In genomic region chr10:96023168-96023567, GRCh38 we compare ENCODE assay signal across 16 cellular contexts. TPM values are rescaled to one million over a fixed set of nuclear protein-coding genes. Genes with fewer than 3 reads are reported as not detected.
DNase-seq lines count a peak whose midpoint lies in the region; ATAC-seq lines count a peak whose summit lies in the region.
"Had no signal": no experiment of that assay in that cellular context is flagged by ENCODE, and none has a peak within 500 bp of the region (broad histone marks: within the 10 kb centered on the region; RNA-seq: fewer than 3 reads in every experiment).

No MANE protein-coding gene starts in this region.

- no peaks in the 10 kb centered on the region for H3K9me3 ChIP-seq in muscle layer of colon (ENCODE audit: low read length)
- H3K9me3 ChIP-seq: HAP-1 had no signal

- H3K4me3 ChIP-seq in muscle layer of colon (ENCODE audit: low read depth in 1 of 2, low read length in 2 of 2) = no peak overlapping the region
- H3K4me3 ChIP-seq: HAP-1 had no signal

- peak overlapping the region; percentile 1 for H3K27ac ChIP-seq in muscle layer of colon (ENCODE audit: low read depth, low read length)

- no peaks in the 10 kb centered on the region for H3K27me3 Mint-ChIP-seq in stimulated activated naive CD8-positive, alpha-beta T cell treated with anti-CD3 and anti-CD28 coated beads, Interleukin-15, amount 100 ng/mL, for 72 hours
- H3K27me3 Mint-ChIP-seq in activated CD4-positive, alpha-beta T cell treated with anti-CD3 and anti-CD28 coated beads, Interleukin-2, amount 10 ng/mL, durations not matched to agents 7 days and 5 days = peaks cover 2% of the 10 kb centered on the region

- H3K36me3 ChIP-seq in muscle layer of colon (ENCODE audit: insufficient read depth, low read length) = no peaks in the 10 kb centered on the region
- H3K36me3 ChIP-seq: HAP-1 had no signal

- CTCF ChIA-PET in activated CD4-positive, alpha-beta T cell treated with anti-CD3 and anti-CD28 coated beads, Interleukin-2, amount 10 ng/mL, durations not matched to agents 7 days and 5 days (lab: Charles Lee) = interaction anchor here (1.0 kb wide), 1 partner anchor 280 kb away, joined by 3 read pairs; no protein-coding TSS in a partner anchor

- peak; percentile 69 for ATAC-seq in stimulated activated naive CD8-positive, alpha-beta T cell treated with anti-CD3 and anti-CD28 coated beads, Interleukin-15, amount 100 ng/mL, for 72 hours
- ATAC-seq in stimulated activated naive CD8-positive, alpha-beta T cell treated with anti-CD3 and anti-CD28 coated beads, Interleukin-15, Interleukin-2, amounts not matched to agents 100 U/mL and 50 U/mL, for 24 hours = no peak
- ATAC-seq in stimulated activated effector memory CD8-positive, alpha-beta T cell treated with anti-CD3 and anti-CD28 coated beads, Interleukin-12 subunit alpha, Interleukin-12 subunit beta, amount 100 ng/mL, for 72 hours = peak; percentile 39

- POLR2A ChIA-PET in activated CD4-positive, alpha-beta T cell treated with anti-CD3 and anti-CD28 coated beads, Interleukin-2, amount 10 ng/mL, durations not matched to agents 7 days and 5 days (lab: Charles Lee) = no interaction called here

- H3K4me3 Mint-ChIP-seq in stimulated activated naive CD8-positive, alpha-beta T cell treated with anti-CD3 and anti-CD28 coated beads, Interleukin-15, amount 100 ng/mL, for 72 hours = no peak overlapping the region
- H3K4me3 Mint-ChIP-seq in stimulated activated effector memory CD8-positive, alpha-beta T cell treated with anti-CD3 and anti-CD28 coated beads, Interleukin-12 subunit alpha, Interleukin-12 subunit beta, amount 100 ng/mL, for 72 hours = no peak overlapping the region
- H3K4me3 Mint-ChIP-seq in activated CD4-positive, alpha-beta T cell treated with anti-CD3 and anti-CD28 coated beads, Interleukin-2, amount 10 ng/mL, durations not matched to agents 7 days and 5 days = no peak overlapping the region
- H3K4me3 Mint-ChIP-seq: HFFc6 had no signal

- no peaks in the 10 kb centered on the region for H3K4me1 Mint-ChIP-seq in stimulated activated naive CD8-positive, alpha-beta T cell treated with anti-CD3 and anti-CD28 coated beads, Interleukin-15, amount 100 ng/mL, for 72 hours
- H3K4me1 Mint-ChIP-seq in stimulated activated effector memory CD8-positive, alpha-beta T cell treated with anti-CD3 and anti-CD28 coated beads, Interleukin-12 subunit alpha, Interleukin-12 subunit beta, amount 100 ng/mL, for 72 hours = no peaks in the 10 kb centered on the region
- no peaks in the 10 kb centered on the region for H3K4me1 Mint-ChIP-seq in activated CD4-positive, alpha-beta T cell treated with anti-CD3 and anti-CD28 coated beads, Interleukin-2, amount 10 ng/mL, durations not matched to agents 7 days and 5 days
- H3K4me1 Mint-ChIP-seq: CD4-positive, alpha-beta memory T cell had no signal

- H3K9me3 Mint-ChIP-seq in stimulated activated naive CD8-positive, alpha-beta T cell treated with anti-CD3 and anti-CD28 coated beads, Interleukin-15, amount 100 ng/mL, for 72 hours = no peaks in the 10 kb centered on the region
- no peaks in the 10 kb centered on the region for H3K9me3 Mint-ChIP-seq in stimulated activated effector memory CD8-positive, alpha-beta T cell treated with anti-CD3 and anti-CD28 coated beads, Interleukin-12 subunit alpha, Interleukin-12 subunit beta, amount 100 ng/mL, for 72 hours
- no peaks in the 10 kb centered on the region for H3K9me3 Mint-ChIP-seq in activated CD4-positive, alpha-beta T cell treated with anti-CD3 and anti-CD28 coated beads, Interleukin-2, amount 10 ng/mL, durations not matched to agents 7 days and 5 days
- H3K9me3 Mint-ChIP-seq: CD4-positive, alpha-beta memory T cell; HFFc6 had no signal

- H3K4me1 ChIP-seq in muscle layer of colon (ENCODE audit: insufficient read depth, low read length) = peaks cover 18% of the 10 kb centered on the region
- H3K4me1 ChIP-seq: HAP-1 had no signal

- H3K9ac ChIP-seq in muscle layer of colon (ENCODE audit: low read length) = no peak overlapping the region

- peak overlapping the region in 1 of 2 donors; percentile 26 for H3K27ac Mint-ChIP-seq in stimulated activated naive CD8-positive, alpha-beta T cell treated with anti-CD3 and anti-CD28 coated beads, Interleukin-15, amount 100 ng/mL, for 72 hours
- H3K27ac Mint-ChIP-seq in stimulated activated effector memory CD8-positive, alpha-beta T cell treated with anti-CD3 and anti-CD28 coated beads, Interleukin-12 subunit alpha, Interleukin-12 subunit beta, amount 100 ng/mL, for 72 hours = no peak overlapping the region
- H3K27ac Mint-ChIP-seq in activated CD4-positive, alpha-beta T cell treated with anti-CD3 and anti-CD28 coated beads, Interleukin-2, amount 10 ng/mL, durations not matched to agents 7 days and 5 days = no peak overlapping the region
- H3K27ac Mint-ChIP-seq: CD4-positive, alpha-beta memory T cell; HFFc6 had no signal

- H3K36me3 Mint-ChIP-seq in stimulated activated effector memory CD8-positive, alpha-beta T cell treated with anti-CD3 and anti-CD28 coated beads, Interleukin-12 subunit alpha, Interleukin-12 subunit beta, amount 100 ng/mL, for 72 hours = no peaks in the 10 kb centered on the region
- no peaks in the 10 kb centered on the region for H3K36me3 Mint-ChIP-seq in activated CD4-positive, alpha-beta T cell treated with anti-CD3 and anti-CD28 coated beads, Interleukin-2, amount 10 ng/mL, durations not matched to agents 7 days and 5 days (ENCODE audit: low read depth)
- H3K36me3 Mint-ChIP-seq: CD4-positive, alpha-beta memory T cell had no signal

- DNase-seq in stimulated activated naive CD8-positive, alpha-beta T cell treated with anti-CD3 and anti-CD28 coated beads, Interleukin-15, amount 100 ng/mL, for 72 hours = no peak
- no peak for DNase-seq in stimulated activated naive CD8-positive, alpha-beta T cell treated with anti-CD3 and anti-CD28 coated beads, Interleukin-15, Interleukin-2, amounts not matched to agents 100 U/mL and 50 U/mL, for 24 hours
- DNase-seq in stimulated activated effector memory CD8-positive, alpha-beta T cell treated with anti-CD3 and anti-CD28 coated beads, Interleukin-12 subunit alpha, Interleukin-12 subunit beta, amount 100 ng/mL, for 72 hours (ENCODE audit: low spot score in 2 of 2) = no peak
- no peak for DNase-seq in cerebellar nuclear complex (lab: John Stamatoyannopoulos, UW)
- no peak for DNase-seq in activated CD4-positive, alpha-beta T cell treated with anti-CD3 and anti-CD28 coated beads, Interleukin-2, amount 10 ng/mL, durations not matched to agents 7 days and 5 days
- DNase-seq: C1 segment of cervical spinal cord; Calu3; CD4-positive, alpha-beta memory T cell; COR-L47; DMS53; DMS79 treated with DMSO at 0.1 percent for 48 hours; GF-D8; GOT3; HFFc6 had no signal

- no peaks in the 10 kb centered on the region for H3K27me3 ChIP-seq in muscle layer of colon (ENCODE audit: control insufficient read depth in 1 of 2, insufficient read depth in 2 of 2, low read length in 2 of 2)

RNA-seq across cellular contexts. Expression of gene CCNJ, which starts 20.2 kb away (rescaled TPM):
- 1 to 10 TPM; 4.1 to 4.8 TPM for total RNA-seq in activated CD4-positive, alpha-beta T cell treated with anti-CD3 and anti-CD28 coated beads, Interleukin-2, amount 10 ng/mL, durations not matched to agents 7 days and 5 days
